8 cellular contexts compared by ENCODE assay signal in genomic region chr12:131929530-131930456, GRCh38. TPM values are rescaled to one million over a fixed set of nuclear protein-coding genes. Genes with fewer than 3 reads are reported as not detected.
DNase-seq lines count a peak whose midpoint lies in the region; ATAC-seq, FAIRE-seq and TF ChIP-seq lines count a peak whose summit lies in the region.

No MANE protein-coding gene starts in this region.

- H3K36me3 ChIP-seq in ES-I3 (ENCODE audit: insufficient read depth, low read length) (peaks cover 23% of the 10 kb centered on the region), liver (ENCODE audit: control insufficient read depth in 4 of 4, insufficient read depth in 3 of 4, low read depth in 1 of 4, low read length in 3 of 4) (peaks cover 5 to 29% (median 25%) of the 10 kb centered on the region in 4 donors)

- peak; percentile 21 for ATAC-seq in HG02759 (IDR thresholded peaks at IDR 0.05; ENCODE audit: unreplicated experiment)

- peak overlapping the region; percentile 91 for H3K4me3 Mint-ChIP-seq in stimulated activated naive CD8-positive, alpha-beta T cell treated with anti-CD3 and anti-CD28 coated beads, Interleukin-15, Interleukin-2, amounts not matched to agents 100 ng/mL and 50 ng/mL, for 24 hours

- peaks cover 32% of the 10 kb centered on the region for H3K4me1 Mint-ChIP-seq in stimulated activated naive CD8-positive, alpha-beta T cell treated with anti-CD3 and anti-CD28 coated beads, Interleukin-15, Interleukin-2, amounts not matched to agents 100 ng/mL and 50 ng/mL, for 24 hours (ENCODE audit: low read depth)

- H3K9ac ChIP-seq in ES-I3 (ENCODE audit: low read depth, low read length) (peak overlapping the region; percentile 58), liver (ENCODE audit: low read depth in 1 of 2, low read length in 2 of 2) (peak overlapping the region in 1 of 2 donors; percentile 54)

- TF ChIP-seq RAD21 in liver (IDR thresholded peaks at IDR 0.05), result no peak

- peak; percentile 35 for DNase-seq in SW480 (ENCODE audit: low spot score)
- peak in 1 of 2 donors; percentile 21 for DNase-seq in cardiac fibroblast (ENCODE audit: low read depth in 2 of 2)
- no peak for DNase-seq in midbrain (lab: John Stamatoyannopoulos, UW)
- no peak for DNase-seq in D721Med (ENCODE audit: insufficient read length, low spot score)

- no peaks in the 10 kb centered on the region for H3K27me3 ChIP-seq in liver (ENCODE audit: control insufficient read depth in 4 of 4, insufficient read depth in 4 of 4, low read length in 3 of 4)

- no peaks in the 10 kb centered on the region; the same call in 1 of the 2 replicates for H3K4me1 ChIP-seq in ES-I3 (ENCODE audit: insufficient read depth, low read length)
- H3K4me1 ChIP-seq in liver (ENCODE audit: control insufficient read depth in 4 of 4, insufficient read depth in 4 of 4, low read length in 3 of 4), result peaks cover 0 to 15% (median 9%) of the 10 kb centered on the region in 4 donors

- H3K36me3 Mint-ChIP-seq in stimulated activated naive CD8-positive, alpha-beta T cell treated with anti-CD3 and anti-CD28 coated beads, Interleukin-15, Interleukin-2, amounts not matched to agents 100 ng/mL and 50 ng/mL, for 24 hours (ENCODE audit: low read depth), result peaks cover 36% of the 10 kb centered on the region

- 1% methylated on average over 91 of the region's 91 CpGs for WGBS in liver

- peak overlapping the region; percentile 90 for H3K27ac Mint-ChIP-seq in stimulated activated naive CD8-positive, alpha-beta T cell treated with anti-CD3 and anti-CD28 coated beads, Interleukin-15, Interleukin-2, amounts not matched to agents 100 ng/mL and 50 ng/mL, for 24 hours

- H3K27me3 Mint-ChIP-seq in stimulated activated naive CD8-positive, alpha-beta T cell treated with anti-CD3 and anti-CD28 coated beads, Interleukin-15, Interleukin-2, amounts not matched to agents 100 ng/mL and 50 ng/mL, for 24 hours, result no peaks in the 10 kb centered on the region

- H3K27ac ChIP-seq in liver (ENCODE audit: low read depth in 1 of 2, low read length in 2 of 2), result peak overlapping the region; percentile 9 to 65

- H3K4me3 ChIP-seq in cardiac fibroblast (replicated peaks in 1 of 2; ENCODE audit: low read depth in 2 of 2, low read length in 2 of 2) (peak overlapping the region; percentile 73 to 100), liver (ENCODE audit: low read depth in 1 of 3, low read length in 3 of 3) (peak overlapping the region; percentile 67 to 93 (median 89))

- no peak for TF ChIP-seq CTCF in cardiac fibroblast (IDR thresholded peaks at IDR 0.05; ENCODE audit: low read depth, low read length)
- TF ChIP-seq CTCF in liver (IDR thresholded peaks at IDR 0.05; ENCODE audit: low read depth, low read length, missing input control), result no peak
- no peak for TF ChIP-seq CTCF in D721Med (IDR thresholded peaks at IDR 0.05; ENCODE audit: insufficient read depth, missing control alignments)

- H3K9me3 ChIP-seq in ES-I3 (ENCODE audit: control insufficient read depth, insufficient read depth, low read length) (no peaks in the 10 kb centered on the region), liver (ENCODE audit: control insufficient read depth in 4 of 4, low read length in 3 of 4) (no peaks in the 10 kb centered on the region)

- no peak for FAIRE-seq in D721Med (lab: Jason Lieb, UNC)

- H3K9me3 Mint-ChIP-seq in stimulated activated naive CD8-positive, alpha-beta T cell treated with anti-CD3 and anti-CD28 coated beads, Interleukin-15, Interleukin-2, amounts not matched to agents 100 ng/mL and 50 ng/mL, for 24 hours, result no peaks in the 10 kb centered on the region

TF ChIP-seq in liver, 16 proteins besides CTCF, POLR2A, EP300 and RAD21:
- peak in 1 of 2 donors; percentile 8 for TF ChIP-seq RXRA (IDR thresholded peaks at IDR 0.05)
- TF ChIP-seq HNF4A (conservative IDR thresholded peaks at IDR 0.05), result no peak

RNA-seq across cellular contexts. Expression of gene PUS1, which starts 0.7 kb away (rescaled TPM):
- 10 to 100 TPM in 1 of 2 donors, 1 to 10 TPM in 1; 9.2 to 12.1 TPM for total RNA-seq in liver
- polyA plus RNA-seq in liver, result 10 to 100 TPM in 1 of 2 donors, 1 to 10 TPM in 1; 6.1 to 24.4 TPM

RNA-seq across cellular contexts. Expression of gene EP400, which starts 19.9 kb away (rescaled TPM):
- 10 to 100 TPM in 1 of 2 donors, 1 to 10 TPM in 1; 9.0 to 12.4 TPM for total RNA-seq in liver
- polyA plus RNA-seq in liver, result 1 to 10 TPM; 4.7 to 5.3 TPM

RNA-seq across cellular contexts. Expression of gene ULK1, which starts 35.4 kb away (rescaled TPM):
- 10 to 100 TPM; 14.1 to 41.7 TPM for total RNA-seq in liver
- polyA plus RNA-seq in liver, result 10 to 100 TPM; 12.5 to 16.1 TPM
